Comparison of ENCODE assay signal across 10 cellular contexts in the genomic region with DNA sequence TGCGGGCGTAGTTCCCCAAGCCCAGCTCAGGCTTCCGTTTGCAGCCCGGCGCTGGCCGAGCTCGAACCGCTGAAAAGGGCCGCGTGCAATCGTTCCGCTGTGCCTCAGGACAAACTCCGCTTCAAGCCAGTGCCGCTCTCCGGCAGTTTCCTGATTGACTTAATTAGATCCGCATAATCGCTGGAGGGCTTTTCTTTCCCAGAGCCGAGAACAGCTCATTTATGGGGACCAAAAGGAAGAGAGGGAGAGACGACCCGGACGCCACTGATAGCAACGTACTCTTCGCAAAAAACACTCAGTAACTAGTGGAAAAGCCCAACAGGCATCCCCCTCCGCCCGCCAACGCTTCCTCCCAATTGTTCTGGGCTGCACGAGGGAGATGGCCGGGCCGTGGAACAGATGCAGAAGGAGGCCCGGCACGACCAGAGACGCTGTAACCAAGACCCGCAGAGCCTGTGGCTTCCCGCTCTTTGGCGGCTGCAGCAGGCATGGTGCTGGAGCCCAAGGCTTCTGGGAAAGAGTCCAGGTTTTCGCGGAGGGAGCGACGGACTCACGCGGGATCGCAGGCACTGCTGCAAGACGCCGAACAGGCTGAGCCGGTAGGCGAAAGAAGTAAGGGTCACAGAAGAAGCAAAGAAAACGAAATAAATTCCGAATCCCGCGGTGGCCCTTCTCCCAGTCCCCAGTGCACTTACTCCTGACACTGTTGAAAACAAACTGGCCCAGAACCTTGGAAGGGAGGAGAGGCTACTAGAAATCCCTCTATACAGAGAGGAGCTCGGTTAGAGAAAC. TPM values are rescaled to one million over a fixed set of nuclear protein-coding genes. Genes with fewer than 3 reads are reported as not detected.
DNase-seq lines count a peak whose midpoint lies in the region; ATAC-seq and TF ChIP-seq lines count a peak whose summit lies in the region.
"Had no signal": no experiment of that assay in that cellular context is flagged by ENCODE, and none has a peak within 500 bp of the region (broad histone marks: within the 10 kb centered on the region; RNA-seq: fewer than 3 reads in every experiment).

No MANE protein-coding gene starts in this region.

- no TSS peak for BruUV-seq in OCI-LY7 (replicated peaks; lab: Mats Ljungman, UMichigan)

- no peak for DNase-seq in activated CD8-positive, alpha-beta T cell treated with anti-CD3 and anti-CD28 coated beads for 36 hours
- DNase-seq in activated CD8-positive, alpha-beta T cell treated with anti-CD3 and anti-CD28 coated beads, Interleukin-2, amount 10 ng/mL, durations not matched to agents 7 days and 5 days = no peak
- DNase-seq in cardiac fibroblast (ENCODE audit: low read depth in 2 of 2) (peak; percentile 53 to 71), lung (ENCODE audit: low spot score) (peak; percentile 56), tibial artery (peak; percentile 46 to 83), NCI-H2081 treated with DMSO at 0.1 percent for 48 hours (lab: John Stamatoyannopoulos, UW) (no peak), OCI-LY7 (ENCODE audit: low spot score) (no peak)
- DNase-seq: GOT3 had no signal

- H3K4me1 Mint-ChIP-seq in activated CD8-positive, alpha-beta T cell treated with anti-CD3 and anti-CD28 coated beads for 36 hours (ENCODE audit: low read depth) = peaks cover 44% of the 10 kb centered on the region
- peaks cover 51% of the 10 kb centered on the region for H3K4me1 Mint-ChIP-seq in activated CD8-positive, alpha-beta T cell treated with anti-CD3 and anti-CD28 coated beads, Interleukin-2, amount 10 ng/mL, durations not matched to agents 7 days and 5 days (ENCODE audit: low read depth)

- no peak for ATAC-seq in activated CD8-positive, alpha-beta T cell treated with anti-CD3 and anti-CD28 coated beads for 36 hours
- ATAC-seq in activated CD8-positive, alpha-beta T cell treated with anti-CD3 and anti-CD28 coated beads, Interleukin-2, amount 10 ng/mL, durations not matched to agents 7 days and 5 days = no peak
- ATAC-seq in lung (ENCODE audit: insufficient read depth, low FRiP score) (no peak), GM21423 (IDR thresholded peaks at IDR 0.05; ENCODE audit: unreplicated experiment) (no peak)

- H3K4me2 ChIP-seq in OCI-LY7 (ENCODE audit: low read length) = no peak overlapping the region
- H3K4me2 ChIP-seq: BLaER1 had no signal

- peaks cover 26% of the 10 kb centered on the region for H3K36me3 Mint-ChIP-seq in activated CD8-positive, alpha-beta T cell treated with anti-CD3 and anti-CD28 coated beads for 36 hours (ENCODE audit: low read depth)
- peaks cover 39% of the 10 kb centered on the region for H3K36me3 Mint-ChIP-seq in activated CD8-positive, alpha-beta T cell treated with anti-CD3 and anti-CD28 coated beads, Interleukin-2, amount 10 ng/mL, durations not matched to agents 7 days and 5 days (ENCODE audit: low read depth)

- H3K27me3 ChIP-seq in lung (ENCODE audit: control insufficient read depth, insufficient read depth) (no peaks in the 10 kb centered on the region), tibial artery (peaks cover 0 to 9% of the 10 kb centered on the region in 2 donors)

- H3K9me2 ChIP-seq in OCI-LY7 (ENCODE audit: insufficient read depth, low read length) = no peaks in the 10 kb centered on the region

- WGBS in lung, 2 donors = 8 to 17% methylated on average over 51 of the region's 51 CpGs

- peaks cover 13% of the 10 kb centered on the region; the same call in 1 of the 2 replicates for H3K79me2 ChIP-seq in OCI-LY7 (ENCODE audit: insufficient read depth, low read depth, low read length)

- no peaks in the 10 kb centered on the region for H3K9me3 Mint-ChIP-seq in activated CD8-positive, alpha-beta T cell treated with anti-CD3 and anti-CD28 coated beads for 36 hours
- no peaks in the 10 kb centered on the region for H3K9me3 Mint-ChIP-seq in activated CD8-positive, alpha-beta T cell treated with anti-CD3 and anti-CD28 coated beads, Interleukin-2, amount 10 ng/mL, durations not matched to agents 7 days and 5 days (ENCODE audit: insufficient read depth)

- no peak overlapping the region for H2AFZ ChIP-seq in OCI-LY7 (ENCODE audit: low read length)

- CTCF ChIA-PET in activated CD8-positive, alpha-beta T cell treated with anti-CD3 and anti-CD28 coated beads for 36 hours (lab: Charles Lee) = interaction anchor here (0.8 to 6.5 kb wide), 10 partner anchors 10 to 292 kb away, joined by 3 to 125 read pairs (median 14); no protein-coding TSS in a partner anchor
- CTCF ChIA-PET in activated CD8-positive, alpha-beta T cell treated with anti-CD3 and anti-CD28 coated beads, Interleukin-2, amount 10 ng/mL, durations not matched to agents 7 days and 5 days (lab: Charles Lee) = interaction anchor here (1.1 to 6.1 kb wide), 4 partner anchors 14 to 292 kb away, joined by 3 to 71 read pairs (median 37); no protein-coding TSS in a partner anchor
- CTCF ChIA-PET in OCI-LY7 (lab: Charles Lee; ENCODE audit: unreplicated experiment) = interaction anchor here (0.6 to 1.5 kb wide), 2 partner anchors 48 to 294 kb away, joined by 3 read pairs; no protein-coding TSS in a partner anchor

- H3K4me1 ChIP-seq in lung (ENCODE audit: control insufficient read depth in 2 of 2, insufficient read depth in 2 of 2, low read length in 2 of 2) (peaks cover 0 to 13% of the 10 kb centered on the region in 2 donors), tibial artery (peaks cover 0 to 61% (median 46%) of the 10 kb centered on the region in 4 donors), OCI-LY7 (ENCODE audit: insufficient read depth, low read length, poor library complexity, severe bottlenecking) (peaks cover 28% of the 10 kb centered on the region)

- peaks cover 7% of the 10 kb centered on the region; the same call in 1 of the 2 replicates for H4K20me1 ChIP-seq in OCI-LY7 (ENCODE audit: insufficient read depth, low read length)

- H3K27me3 Mint-ChIP-seq in activated CD8-positive, alpha-beta T cell treated with anti-CD3 and anti-CD28 coated beads for 36 hours = peaks cover 39% of the 10 kb centered on the region
- H3K27me3 Mint-ChIP-seq in activated CD8-positive, alpha-beta T cell treated with anti-CD3 and anti-CD28 coated beads, Interleukin-2, amount 10 ng/mL, durations not matched to agents 7 days and 5 days (ENCODE audit: low read depth) = peaks cover 24% of the 10 kb centered on the region

- H3K36me3 ChIP-seq in lung (ENCODE audit: control insufficient read depth in 2 of 2, insufficient read depth in 2 of 2, low read length in 2 of 2) (no peaks in the 10 kb centered on the region), tibial artery (no peaks in the 10 kb centered on the region), OCI-LY7 (ENCODE audit: insufficient read depth, low read length) (peaks cover 40% of the 10 kb centered on the region)

- peak overlapping the region; percentile 17 for H3K4me3 Mint-ChIP-seq in activated CD8-positive, alpha-beta T cell treated with anti-CD3 and anti-CD28 coated beads for 36 hours
- H3K4me3 Mint-ChIP-seq in activated CD8-positive, alpha-beta T cell treated with anti-CD3 and anti-CD28 coated beads, Interleukin-2, amount 10 ng/mL, durations not matched to agents 7 days and 5 days = no peak overlapping the region

- peak overlapping the region in 1 of 2 donors; percentile 11 for H3K4me3 ChIP-seq in cardiac fibroblast (replicated peaks in 1 of 2; ENCODE audit: low read depth in 2 of 2, low read length in 2 of 2)
- no peak overlapping the region for H3K4me3 ChIP-seq in lung
- peak overlapping the region; percentile 19 to 24 for H3K4me3 ChIP-seq in tibial artery
- H3K4me3 ChIP-seq in OCI-LY7 (ENCODE audit: low read depth, low read length, poor library complexity, severe bottlenecking) = no peak overlapping the region
- H3K4me3 ChIP-seq: BLaER1 had no signal

- no peak overlapping the region for H3K27ac Mint-ChIP-seq in activated CD8-positive, alpha-beta T cell treated with anti-CD3 and anti-CD28 coated beads for 36 hours
- no peak overlapping the region for H3K27ac Mint-ChIP-seq in activated CD8-positive, alpha-beta T cell treated with anti-CD3 and anti-CD28 coated beads, Interleukin-2, amount 10 ng/mL, durations not matched to agents 7 days and 5 days

- POLR2A ChIA-PET in activated CD8-positive, alpha-beta T cell treated with anti-CD3 and anti-CD28 coated beads for 36 hours (lab: Charles Lee) = no interaction called here
- POLR2A ChIA-PET in activated CD8-positive, alpha-beta T cell treated with anti-CD3 and anti-CD28 coated beads, Interleukin-2, amount 10 ng/mL, durations not matched to agents 7 days and 5 days (lab: Charles Lee) = no interaction called here
- POLR2A ChIA-PET in OCI-LY7 (lab: Charles Lee) = no interaction called here

- H3K27ac ChIP-seq in lung (ENCODE audit: low read depth in 1 of 2, low read length in 1 of 2) (no peak overlapping the region), tibial artery (peak overlapping the region in 1 of 2 donors; percentile 37), OCI-LY7 (ENCODE audit: low read depth, low read length, poor library complexity, severe bottlenecking) (no peak overlapping the region)
- H3K27ac ChIP-seq: BLaER1 had no signal

- intact Hi-C loops in activated CD8-positive, alpha-beta T cell treated with anti-CD3 and anti-CD28 coated beads for 36 hours (cut with micrococcal nuclease) = loop anchor here (5.0 kb wide), 1 partner anchor 293 kb away; no protein-coding TSS in a partner anchor
- intact Hi-C loops in tibial artery (cut with DNase I; ENCODE audit: low total_unique reads) = no loop called here
- intact Hi-C loops in OCI-LY7 (cut with micrococcal nuclease; ENCODE audit: unreplicated experiment) = no loop called here

- H3K9me3 ChIP-seq in lung (ENCODE audit: control insufficient read depth in 2 of 2, insufficient read depth in 1 of 2, low read length in 1 of 2) (peaks cover 0 to 2% of the 10 kb centered on the region in 2 donors), tibial artery (no peaks in the 10 kb centered on the region), OCI-LY7 (ENCODE audit: low read length) (no peaks in the 10 kb centered on the region)
- H3K9me3 ChIP-seq: BLaER1 had no signal

- no peak for TF ChIP-seq CTCF in activated CD8-positive, alpha-beta T cell treated with anti-CD3 and anti-CD28 coated beads for 36 hours (IDR thresholded peaks at IDR 0.05)
- no peak for TF ChIP-seq CTCF in cardiac fibroblast (IDR thresholded peaks at IDR 0.05; ENCODE audit: low read depth, low read length)
- TF ChIP-seq CTCF in lung (IDR thresholded peaks at IDR 0.05; ENCODE audit: control extremely low read depth, extremely low read depth) = no peak
- TF ChIP-seq CTCF in tibial artery (IDR thresholded peaks at IDR 0.05) = no peak
- no peak for TF ChIP-seq CTCF in OCI-LY7 (conservative IDR thresholded peaks at IDR 0.05; ENCODE audit: low read length)

RNA-seq across cellular contexts. Expression of a gene that starts 3.6 kb away (rescaled TPM):
- total RNA-seq in activated CD8-positive, alpha-beta T cell treated with anti-CD3 and anti-CD28 coated beads for 36 hours = under 1 TPM; 0.11 to 0.18 TPM
- under 1 TPM; 0.24 to 0.31 TPM for total RNA-seq in activated CD8-positive, alpha-beta T cell treated with anti-CD3 and anti-CD28 coated beads, Interleukin-2, amount 10 ng/mL, durations not matched to agents 7 days and 5 days
- total RNA-seq in lung (1 to 10 TPM in 1 of 2 donors, under 1 TPM in 1; 0.09 to 1.1 TPM), OCI-LY7 (2022) (0.49 and 0.52 TPM in 2 replicates)
- under 1 TPM; 0.11 to 0.16 TPM for polyA plus RNA-seq in lung
- total RNA-seq in OCI-LY7 (2014; rRNA removed; shearing (Covaris generic)) = 0.44 and 0.76 TPM in 2 replicates

RNA-seq across cellular contexts. Expression of a gene that starts 18.2 kb away (rescaled TPM):
- total RNA-seq in activated CD8-positive, alpha-beta T cell treated with anti-CD3 and anti-CD28 coated beads for 36 hours = not detected
- total RNA-seq in activated CD8-positive, alpha-beta T cell treated with anti-CD3 and anti-CD28 coated beads, Interleukin-2, amount 10 ng/mL, durations not matched to agents 7 days and 5 days = not detected
- total RNA-seq in lung (not detected), OCI-LY7 (2022) (not detected in 2 replicates)
- under 1 TPM in 1 of 2 donors, not detected in 1; 0.01 TPM for polyA plus RNA-seq in lung
- total RNA-seq in OCI-LY7 (2014; rRNA removed; shearing (Covaris generic)) = 0.15 TPM in 1 of 2 replicates, not detected in the other

Comparison
In these comparisons a context has a peak if more than half of its experiments do, and no peak if none do; other contexts are left out.
1. DNase-seq: peak in cardiac fibroblast (2 of 2), lung (single experiment) and tibial artery (2 of 2); none in activated CD8-positive, alpha-beta T cell treated with anti-CD3 and anti-CD28 coated beads for 36 hours (single experiment), activated CD8-positive, alpha-beta T cell treated with anti-CD3 and anti-CD28 coated beads, Interleukin-2, amount 10 ng/mL, durations not matched to agents 7 days and 5 days (single experiment), NCI-H2081 treated with DMSO at 0.1 percent for 48 hours (single experiment) and OCI-LY7 (single experiment).
2. H3K4me3 ChIP-seq: peak in tibial artery (2 of 2); none in lung (single experiment) and OCI-LY7 (single experiment).